ENCODE assay signal across 8 cellular contexts in genomic region chr13:87982436-87982835, GRCh38.
"Had no signal": no experiment of that assay in that cellular context is flagged by ENCODE, and none has a peak within 500 bp of the region (broad histone marks: within the 10 kb centered on the region; RNA-seq: fewer than 3 reads in every experiment).

No MANE protein-coding gene starts in this region.

- H3K9me3 ChIP-seq: HAP-1 had no signal

- H3K4me1 ChIP-seq: HAP-1 had no signal

- FAIRE-seq: H1, HTR-8/SVneo, K562 had no signal

- H3K4me3 ChIP-seq: GM23338, HAP-1, K562 had no signal

- H2AFZ ChIP-seq: GM23338 had no signal

- H3K36me3 ChIP-seq: HAP-1 had no signal

- H3K4me2 ChIP-seq: GM23338 had no signal

- DNase-seq: H7, HFFc6, IMR-90 had no signal
